Comparison of ENCODE assay signal across 8 cellular contexts in genomic region chrX:18674417-18674787, GRCh38. TPM values are rescaled to one million over a fixed set of nuclear protein-coding genes. Genes with fewer than 3 reads are reported as not detected.
A peak's percentile ranks its signal among the peaks of the same experiment; 100 is the strongest.
DNase-seq lines count a peak whose midpoint lies in the region; ATAC-seq and TF ChIP-seq lines count a peak whose summit lies in the region.

No MANE protein-coding gene starts in this region.

- TF ChIP-seq CTCF in BE2C (IDR thresholded peaks at IDR 0.05; ENCODE audit: low read depth, low read length) (no peak), epithelial cell of esophagus (IDR thresholded peaks at IDR 0.05; ENCODE audit: insufficient read depth, low read depth, low read length, missing control alignments) (no peak), neural crest cell (conservative IDR thresholded peaks at IDR 0.05) (no peak)

- H3K4me1 ChIP-seq in BE2C: no peaks in the 10 kb centered on the region

- no peak overlapping the region for H3K27ac Mint-ChIP-seq in neural crest cell (ENCODE audit: unreplicated experiment)

- intact Hi-C loops in posterior vena cava (cut with DNase I): loop anchor here in 1 of 2 donors (10.0 kb wide), 1 partner anchor 220 kb away; no protein-coding TSS in a partner anchor

- H3K27me3 ChIP-seq in BE2C: no peaks in the 10 kb centered on the region

- H3K4me1 Mint-ChIP-seq in neural crest cell: no peaks in the 10 kb centered on the region

- no peaks in the 10 kb centered on the region for H3K36me3 Mint-ChIP-seq in neural crest cell (ENCODE audit: low read depth)

- no peak for TF ChIP-seq POLR2A in erythroblast (IDR thresholded peaks at IDR 0.05; ENCODE audit: low read length)

- DNase-seq in BE2C (peak; percentile 30), epithelial cell of esophagus (ENCODE audit: low read depth) (no peak), neural crest cell (ENCODE audit: low read depth, low spot score) (peak; percentile 5), posterior vena cava (ENCODE audit: low spot score) (no peak), erythroblast (lab: John Stamatoyannopoulos, UW) (no peak)
- DNase-seq in activated CD4-positive, alpha-beta T cell treated with anti-CD3 and anti-CD28 coated beads, Interleukin-2, amount 50 U/mL, for 1 hour: peak; percentile 3

- no peaks in the 10 kb centered on the region for H3K36me3 ChIP-seq in BE2C

- ATAC-seq in GM19455 (IDR thresholded peaks at IDR 0.05; ENCODE audit: unreplicated experiment) (peak; percentile 43), HG03457 (IDR thresholded peaks at IDR 0.05; ENCODE audit: unreplicated experiment) (peak; percentile 40)

- no peaks in the 10 kb centered on the region for H3K9me3 ChIP-seq in BE2C

- H3K4me3 ChIP-seq in BE2C (ENCODE audit: low read depth, low read length): peak overlapping the region; percentile 68
- peak overlapping the region; percentile 51 for H3K4me3 ChIP-seq in epithelial cell of esophagus (ENCODE audit: low read length)

- H3K9me3 Mint-ChIP-seq in neural crest cell: peaks cover 2% of the 10 kb centered on the region

- peak overlapping the region; percentile 90 for H3K4me3 Mint-ChIP-seq in neural crest cell

- peaks cover 4% of the 10 kb centered on the region for H3K27me3 Mint-ChIP-seq in neural crest cell (ENCODE audit: low read depth)

RNA-seq across cellular contexts. Expression of gene RS1, which starts 2.5 kb away (rescaled TPM):
- not detected for polyA plus RNA-seq in BE2C (2012; ENCODE audit: insufficient read depth, insufficient read length, low read depth)
- not detected in 2 replicates for total RNA-seq in neural crest cell
- total RNA-seq in posterior vena cava: not detected

RNA-seq across cellular contexts. Expression of gene PPEF1, which starts 33.0 kb away (rescaled TPM):
- 7.0 TPM for polyA plus RNA-seq in BE2C (2012; ENCODE audit: insufficient read depth, insufficient read length, low read depth)
- total RNA-seq in neural crest cell: 0.26 and 0.52 TPM in 2 replicates
- total RNA-seq in posterior vena cava: under 1 TPM in 1 of 2 donors, not detected in 1; 0.24 TPM

Comparison
In these comparisons a context has a peak if more than half of its experiments do, and no peak if none do; other contexts are left out.
1. DNase-seq: peak in BE2C (single experiment), activated CD4-positive, alpha-beta T cell treated with anti-CD3 and anti-CD28 coated beads, Interleukin-2, amount 50 U/mL, for 1 hour (single experiment) and neural crest cell (single experiment); none in epithelial cell of esophagus (single experiment), posterior vena cava (single experiment) and erythroblast (0 of 2).